Comparison of ENCODE assay signal across 10 cellular contexts in genomic region chr1:90068611-90069280, GRCh38.
"Had no signal": no experiment of that assay in that cellular context is flagged by ENCODE, and none has a peak within 500 bp of the region (broad histone marks: within the 10 kb centered on the region; RNA-seq: fewer than 3 reads in every experiment).

No MANE protein-coding gene starts in this region.

- H3K4me2 ChIP-seq: GM23338 had no signal

- DNase-seq: GOT3, H7, H9, HCEC 1CT, HFFc6 had no signal

- ATAC-seq: GM23338, HCT116 had no signal

- H2AFZ ChIP-seq: GM23338 had no signal

- FAIRE-seq: H1, H54 had no signal

- H3K4me1 ChIP-seq: HAP-1 had no signal

- H3K4me3 ChIP-seq: GM23338, HAP-1 had no signal

- H3K9me3 ChIP-seq: HAP-1 had no signal

- H3K36me3 ChIP-seq: HAP-1 had no signal
